ENCODE assay signal across 8 cellular contexts in genomic region chr6:27807415-27808241, GRCh38.
A peak's percentile ranks its signal among the peaks of the same experiment; 100 is the strongest.
DNase-seq lines count a peak whose midpoint lies in the region; ATAC-seq and TF ChIP-seq lines count a peak whose summit lies in the region.
"Not testable (repeated sequence)": the region's sequence is repeated elsewhere in the genome, so short reads cannot be mapped to it uniquely, and the experiment has no call there.

No MANE protein-coding gene starts in this region.

- peak overlapping the region; percentile 87 for H3K4me2 ChIP-seq in smooth muscle cell

- not testable (repeated sequence) for H3K9ac ChIP-seq in smooth muscle cell (ENCODE audit: low read depth)

- peaks cover 22% of the 10 kb centered on the region for H3K4me1 ChIP-seq in smooth muscle cell (ENCODE audit: low read depth)

- H2AFZ ChIP-seq in smooth muscle cell (ENCODE audit: low read depth): peak overlapping the region; percentile 81

- DNase-seq in C1 segment of cervical spinal cord (lab: John Stamatoyannopoulos, UW): peak in 10 of 14 donors; percentile 14 to 89 (median 47)
- peak; percentile 66 to 85 for DNase-seq in NCI-H524 (lab: John Stamatoyannopoulos, UW)
- DNase-seq in choroid plexus epithelial cell (ENCODE audit: low read depth): peak; percentile 97
- peak; percentile 91 for DNase-seq in islet precursor cell
- not testable (repeated sequence) for DNase-seq in smooth muscle cell (lab: John Stamatoyannopoulos, UW; ENCODE audit: unreplicated experiment)

- H3K27me3 ChIP-seq in smooth muscle cell (ENCODE audit: low read depth): not testable (repeated sequence)

- not testable (repeated sequence) for H3K79me2 ChIP-seq in smooth muscle cell (ENCODE audit: low read depth)

- not testable (repeated sequence) for H4K20me1 ChIP-seq in smooth muscle cell (ENCODE audit: low read depth)

- H3K27ac ChIP-seq in smooth muscle cell (ENCODE audit: low read depth): peak overlapping the region; percentile 82

- WGBS in smooth muscle cell (ENCODE audit: low lambda C conversion rate): under 1% methylated on average over 44 of the region's 44 CpGs

- ATAC-seq in GM19351 (IDR thresholded peaks at IDR 0.05; ENCODE audit: unreplicated experiment): peak; percentile 63
- peak; percentile 68 for ATAC-seq in HG03432 (IDR thresholded peaks at IDR 0.05; ENCODE audit: unreplicated experiment)
- peak; percentile 81 to 83 for ATAC-seq in activated CD4-positive, CD25-positive, alpha-beta regulatory T cell treated with anti-CD3 and anti-CD28 coated beads, Interleukin-2, amount 50 U/mL, for 24 hours

- not testable (repeated sequence) for H3K36me3 ChIP-seq in smooth muscle cell (ENCODE audit: low read depth)

- H3K4me3 ChIP-seq in choroid plexus epithelial cell (ENCODE audit: low read depth, low read length): peak overlapping the region; percentile 60
- H3K4me3 ChIP-seq in smooth muscle cell: peak overlapping the region; percentile 78

- TF ChIP-seq CTCF in choroid plexus epithelial cell (conservative IDR thresholded peaks at IDR 0.05; ENCODE audit: low read depth, low read length); smooth muscle cell (IDR thresholded peaks at IDR 0.05; ENCODE audit: borderline replicate concordance, insufficient read depth, poor library complexity, severe bottlenecking): not testable (repeated sequence)

- peaks cover 37% of the 10 kb centered on the region for H3F3A ChIP-seq in smooth muscle cell (ENCODE audit: low read depth)

- H3K9me3 ChIP-seq in smooth muscle cell (replicated peaks; ENCODE audit: low read depth): not testable (repeated sequence)
